Comparison of ENCODE assay signal across 19 cellular contexts in genomic region chr15:51368307-51368706, GRCh38. TPM values are rescaled to one million over a fixed set of nuclear protein-coding genes. Genes with fewer than 3 reads are reported as not detected.
DNase-seq lines count a peak whose midpoint lies in the region; ATAC-seq and TF ChIP-seq lines count a peak whose summit lies in the region.
"Had no signal": no experiment of that assay in that cellular context is flagged by ENCODE, and none has a peak within 500 bp of the region (broad histone marks: within the 10 kb centered on the region; RNA-seq: fewer than 3 reads in every experiment).

No MANE protein-coding gene starts in this region.

- WGBS in right cardiac atrium: 73% methylated on average over 6 of the region's 6 CpGs

- ATAC-seq in right cardiac atrium (peak; percentile 21 to 53), T-cell (replicated peaks in 1 of 4) (no peak), HG02678 (IDR thresholded peaks at IDR 0.05; ENCODE audit: unreplicated experiment) (no peak)
- ATAC-seq in stimulated activated naive B cell treated with anti-CD40 and anti-IgM and Interleukin-4, amounts not matched to agents 10 μg/mL and 1 μg/mL and 100 μg/mL, for 72 hours (replicated peaks): no peak

- H3K27ac Mint-ChIP-seq in T-cell: no peak overlapping the region
- H3K27ac Mint-ChIP-seq in stimulated activated naive B cell treated with anti-CD40 and anti-IgM and Interleukin-4, amounts not matched to agents 10 μg/mL and 1 μg/mL and 100 μg/mL, for 72 hours: no peak overlapping the region

- H3K36me3 Mint-ChIP-seq in T-cell: no peaks in the 10 kb centered on the region
- H3K36me3 Mint-ChIP-seq in stimulated activated naive B cell treated with anti-CD40 and anti-IgM and Interleukin-4, amounts not matched to agents 10 μg/mL and 1 μg/mL and 100 μg/mL, for 72 hours: no peaks in the 10 kb centered on the region
- H3K36me3 Mint-ChIP-seq: CD4-positive, CD25-positive, alpha-beta regulatory T cell had no signal

- H3K9me3 ChIP-seq in right cardiac atrium (ENCODE audit: control insufficient read depth, low read length): no peaks in the 10 kb centered on the region
- H3K9me3 ChIP-seq in SJSA1 (replicated peaks): no peaks in the 10 kb centered on the region
- no peaks in the 10 kb centered on the region for H3K9me3 ChIP-seq in osteoblast (ENCODE audit: low read depth, low read length)
- H3K9me3 ChIP-seq: Peyer's patch had no signal

- no peaks in the 10 kb centered on the region for H3K79me2 ChIP-seq in osteoblast (ENCODE audit: insufficient read depth, low read length)

- CTCF ChIA-PET in T-cell (lab: Charles Lee): no interaction called here

- H3K4me1 Mint-ChIP-seq in T-cell: no peaks in the 10 kb centered on the region
- H3K4me1 Mint-ChIP-seq in stimulated activated naive B cell treated with anti-CD40 and anti-IgM and Interleukin-4, amounts not matched to agents 10 μg/mL and 1 μg/mL and 100 μg/mL, for 72 hours: no peaks in the 10 kb centered on the region
- H3K4me1 Mint-ChIP-seq: CD4-positive, CD25-positive, alpha-beta regulatory T cell had no signal

- H3K27me3 ChIP-seq in right cardiac atrium (ENCODE audit: control insufficient read depth, insufficient read depth): no peaks in the 10 kb centered on the region
- no peaks in the 10 kb centered on the region for H3K27me3 ChIP-seq in SJSA1 (replicated peaks)
- H3K27me3 ChIP-seq in osteoblast (ENCODE audit: insufficient read depth, low read length): peaks cover 7% of the 10 kb centered on the region
- H3K27me3 ChIP-seq: Peyer's patch had no signal

- peak overlapping the region; percentile 43 for H2AFZ ChIP-seq in osteoblast (ENCODE audit: low read length)

- DNase-seq in right cardiac atrium: peak in 2 of 3 donors; percentile 57 to 63
- no peak for DNase-seq in cardiac septum (ENCODE audit: low spot score)
- no peak for DNase-seq in SJSA1 (ENCODE audit: low read depth in 1 of 2, low spot score in 2 of 2)
- DNase-seq in osteoblast (ENCODE audit: insufficient read length, low spot score, missing footprints): no peak
- DNase-seq in T-cell: no peak
- no peak for DNase-seq in activated naive CD4-positive, alpha-beta T cell treated with Interleukin-2 at 50 U/mL for 16 hours
- DNase-seq in stimulated activated naive B cell treated with anti-CD40 and anti-IgM and Interleukin-4, amounts not matched to agents 10 μg/mL and 1 μg/mL and 100 μg/mL, for 72 hours: no peak
- DNase-seq: AML-193; CD4-positive, CD25-positive, alpha-beta regulatory T cell; GOT3; Kasumi-1; MM.1S; NCI-H1105; NCI-H1694; NCI-H2107; NCI-H524 treated with DMSO at 0.1 percent for 48 hours; Peyer's patch had no signal

- H3K4me3 ChIP-seq in right cardiac atrium (ENCODE audit: low read length) (no peak overlapping the region), SJSA1 (no peak overlapping the region), osteoblast (ENCODE audit: insufficient read depth, low read length) (no peak overlapping the region)
- H3K4me3 ChIP-seq: Peyer's patch had no signal

- no peaks in the 10 kb centered on the region for H3K36me3 ChIP-seq in SJSA1
- no peaks in the 10 kb centered on the region for H3K36me3 ChIP-seq in osteoblast (ENCODE audit: insufficient read depth, low read length)
- H3K36me3 ChIP-seq: Peyer's patch had no signal

- peak overlapping the region; percentile 38 for H3K4me2 ChIP-seq in osteoblast (ENCODE audit: insufficient read depth, low read length)

- intact Hi-C loops in right cardiac atrium (cut with DNase I): no loop called here
- intact Hi-C loops in cardiac septum (cut with DNase I): no loop called here

- no peaks in the 10 kb centered on the region for H4K20me1 ChIP-seq in osteoblast (ENCODE audit: insufficient read depth, low read length)

- no peak overlapping the region for H3K4me3 Mint-ChIP-seq in T-cell
- no peak overlapping the region for H3K4me3 Mint-ChIP-seq in stimulated activated naive B cell treated with anti-CD40 and anti-IgM and Interleukin-4, amounts not matched to agents 10 μg/mL and 1 μg/mL and 100 μg/mL, for 72 hours
- H3K4me3 Mint-ChIP-seq: CD4-positive, CD25-positive, alpha-beta regulatory T cell had no signal

- H3K4me1 ChIP-seq in right cardiac atrium (ENCODE audit: control insufficient read depth, insufficient read depth, low read length) (no peaks in the 10 kb centered on the region), SJSA1 (replicated peaks) (peaks cover 34% of the 10 kb centered on the region), osteoblast (ENCODE audit: insufficient read depth, low read length) (peaks cover 30% of the 10 kb centered on the region)
- H3K4me1 ChIP-seq: Peyer's patch had no signal

- POLR2A ChIA-PET in T-cell (lab: Charles Lee): no interaction called here

- no peaks in the 10 kb centered on the region for H3K9me3 Mint-ChIP-seq in T-cell
- no peaks in the 10 kb centered on the region for H3K9me3 Mint-ChIP-seq in stimulated activated naive B cell treated with anti-CD40 and anti-IgM and Interleukin-4, amounts not matched to agents 10 μg/mL and 1 μg/mL and 100 μg/mL, for 72 hours

- peaks cover 0 to 6% of the 10 kb centered on the region in 2 donors for H3K27me3 Mint-ChIP-seq in T-cell
- H3K27me3 Mint-ChIP-seq in stimulated activated naive B cell treated with anti-CD40 and anti-IgM and Interleukin-4, amounts not matched to agents 10 μg/mL and 1 μg/mL and 100 μg/mL, for 72 hours: peaks cover 0 to 7% of the 10 kb centered on the region in 2 donors

- H3K27ac ChIP-seq in right cardiac atrium (ENCODE audit: low read length): no peak overlapping the region
- H3K27ac ChIP-seq in SJSA1: peak overlapping the region; percentile 33
- peak overlapping the region; percentile 77 for H3K27ac ChIP-seq in osteoblast (ENCODE audit: low read depth, low read length)
- H3K27ac ChIP-seq: Peyer's patch had no signal

- no peak for TF ChIP-seq CTCF in osteoblast (IDR thresholded peaks at IDR 0.05; ENCODE audit: extremely low read depth, low read depth, low read length)

RNA-seq across cellular contexts. Expression of gene GLDN, which starts 26.9 kb away (rescaled TPM):
- total RNA-seq in right cardiac atrium (10 to 100 TPM in 1 of 4 donors, 1 to 10 TPM in 3; 6.3 to 10.9 (median 6.6) TPM), cardiac septum (20.6 TPM), osteoblast (0.59 and 1.1 TPM in 2 replicates), T-cell (under 1 TPM in 1 of 5 donors, not detected in 4; 0.18 TPM)
- polyA plus RNA-seq in right cardiac atrium: 2.3 TPM
- total RNA-seq in SJSA1 (2014; rRNA removed; shearing (Covaris generic)): 0.32 TPM in 1 of 2 replicates, not detected in the other
- total RNA-seq: A673; CD4-positive, CD25-positive, alpha-beta regulatory T cell had no signal
- polyA plus RNA-seq: CD4-positive, CD25-positive, alpha-beta regulatory T cell had no signal

RNA-seq across cellular contexts. Expression of gene CYP19A1, which starts 29.9 kb away (rescaled TPM):
- total RNA-seq in right cardiac atrium: 1 to 10 TPM in 3 of 4 donors, under 1 TPM in 1; 0.74 to 1.3 (median 1.2) TPM
- polyA plus RNA-seq in right cardiac atrium: 0.45 TPM
- 0.40 TPM for total RNA-seq in cardiac septum
- not detected in 2 replicates for total RNA-seq in SJSA1 (2014; rRNA removed; shearing (Covaris generic))
- 2.2 and 4.4 TPM in 2 replicates for total RNA-seq in osteoblast
- total RNA-seq in T-cell: under 1 TPM in 1 of 5 donors, not detected in 4; 0.23 TPM
- polyA plus RNA-seq: CD4-positive, CD25-positive, alpha-beta regulatory T cell had no signal

Comparison
In these comparisons a context has a peak if more than half of its experiments do, and no peak if none do; other contexts are left out.
1. DNase-seq: peak in right cardiac atrium (2 of 3); none in cardiac septum (single experiment), SJSA1 (0 of 2), osteoblast (single experiment), T-cell (0 of 34), activated naive CD4-positive, alpha-beta T cell treated with Interleukin-2 at 50 U/mL for 16 hours (single experiment) and stimulated activated naive B cell treated with anti-CD40 and anti-IgM and Interleukin-4, amounts not matched to agents 10 μg/mL and 1 μg/mL and 100 μg/mL, for 72 hours (single experiment).
2. ATAC-seq: peak in right cardiac atrium (2 of 2); none in T-cell (0 of 4), HG02678 (single experiment) and stimulated activated naive B cell treated with anti-CD40 and anti-IgM and Interleukin-4, amounts not matched to agents 10 μg/mL and 1 μg/mL and 100 μg/mL, for 72 hours (0 of 2).